ENCODE assay signal across 7 cellular contexts in genomic region chr6:45923831-45924391, GRCh38.
A peak's percentile ranks its signal among the peaks of the same experiment; 100 is the strongest.
DNase-seq lines count a peak whose midpoint lies in the region; ATAC-seq lines count a peak whose summit lies in the region.

No MANE protein-coding gene starts in this region.

- no peaks in the 10 kb centered on the region for H3K27me3 Mint-ChIP-seq in activated naive CD8-positive, alpha-beta T cell treated with anti-CD3 and anti-CD28 coated beads, Interleukin-2, amount 50 U/mL, for 24 hours

- peaks cover 59% of the 10 kb centered on the region for H3K4me1 Mint-ChIP-seq in activated naive CD8-positive, alpha-beta T cell treated with anti-CD3 and anti-CD28 coated beads, Interleukin-2, amount 50 U/mL, for 24 hours

- no peaks in the 10 kb centered on the region for H3K9me3 Mint-ChIP-seq in activated naive CD8-positive, alpha-beta T cell treated with anti-CD3 and anti-CD28 coated beads, Interleukin-2, amount 50 U/mL, for 24 hours

- ATAC-seq in GM19395 (IDR thresholded peaks at IDR 0.05; ENCODE audit: unreplicated experiment) (peak; percentile 71), HG03045 (IDR thresholded peaks at IDR 0.05; ENCODE audit: unreplicated experiment) (peak; percentile 74)
- peak; percentile 91 for ATAC-seq in activated naive CD8-positive, alpha-beta T cell treated with anti-CD3 and anti-CD28 coated beads, Interleukin-2, amount 50 U/mL, for 24 hours

- no peaks in the 10 kb centered on the region for H3K36me3 Mint-ChIP-seq in activated naive CD8-positive, alpha-beta T cell treated with anti-CD3 and anti-CD28 coated beads, Interleukin-2, amount 50 U/mL, for 24 hours (ENCODE audit: low read depth)

- DNase-seq in activated naive CD8-positive, alpha-beta T cell treated with anti-CD3 and anti-CD28 coated beads, Interleukin-2, amount 50 U/mL, for 24 hours: peak; percentile 44
- DNase-seq in stimulated activated CD4-positive, alpha-beta T cell treated with anti-CD3 and anti-CD28 coated beads, TNF-alpha, amount 100 ng/mL, for 48 hours (ENCODE audit: low read depth in 3 of 3): peak; percentile 51 to 68 (median 52)
- no peak for DNase-seq in NCI-H1694 (lab: John Stamatoyannopoulos, UW)
- no peak for DNase-seq in NOMO-1 treated with dmso at 0.1 percent for 144 hours (lab: John Stamatoyannopoulos, UW; ENCODE audit: unreplicated experiment)
- no peak for DNase-seq in cerebellum (ENCODE audit: low spot score)

- peak overlapping the region; percentile 20 for H3K4me3 Mint-ChIP-seq in activated naive CD8-positive, alpha-beta T cell treated with anti-CD3 and anti-CD28 coated beads, Interleukin-2, amount 50 U/mL, for 24 hours

- peak overlapping the region; percentile 83 for H3K27ac Mint-ChIP-seq in activated naive CD8-positive, alpha-beta T cell treated with anti-CD3 and anti-CD28 coated beads, Interleukin-2, amount 50 U/mL, for 24 hours

Comparison
In these comparisons a context has a peak if more than half of its experiments do, and no peak if none do; other contexts are left out.
1. DNase-seq: peak in activated naive CD8-positive, alpha-beta T cell treated with anti-CD3 and anti-CD28 coated beads, Interleukin-2, amount 50 U/mL, for 24 hours (single experiment) and stimulated activated CD4-positive, alpha-beta T cell treated with anti-CD3 and anti-CD28 coated beads, TNF-alpha, amount 100 ng/mL, for 48 hours (3 of 3); none in NCI-H1694 (single experiment), NOMO-1 treated with dmso at 0.1 percent for 144 hours (single experiment) and cerebellum (single experiment).
2. Peak in every context shown above with its lines, with median percentiles within 50 percentile points of each other: ATAC-seq.